ENCODE assay signal across 1 cellular context in the genomic region with DNA sequence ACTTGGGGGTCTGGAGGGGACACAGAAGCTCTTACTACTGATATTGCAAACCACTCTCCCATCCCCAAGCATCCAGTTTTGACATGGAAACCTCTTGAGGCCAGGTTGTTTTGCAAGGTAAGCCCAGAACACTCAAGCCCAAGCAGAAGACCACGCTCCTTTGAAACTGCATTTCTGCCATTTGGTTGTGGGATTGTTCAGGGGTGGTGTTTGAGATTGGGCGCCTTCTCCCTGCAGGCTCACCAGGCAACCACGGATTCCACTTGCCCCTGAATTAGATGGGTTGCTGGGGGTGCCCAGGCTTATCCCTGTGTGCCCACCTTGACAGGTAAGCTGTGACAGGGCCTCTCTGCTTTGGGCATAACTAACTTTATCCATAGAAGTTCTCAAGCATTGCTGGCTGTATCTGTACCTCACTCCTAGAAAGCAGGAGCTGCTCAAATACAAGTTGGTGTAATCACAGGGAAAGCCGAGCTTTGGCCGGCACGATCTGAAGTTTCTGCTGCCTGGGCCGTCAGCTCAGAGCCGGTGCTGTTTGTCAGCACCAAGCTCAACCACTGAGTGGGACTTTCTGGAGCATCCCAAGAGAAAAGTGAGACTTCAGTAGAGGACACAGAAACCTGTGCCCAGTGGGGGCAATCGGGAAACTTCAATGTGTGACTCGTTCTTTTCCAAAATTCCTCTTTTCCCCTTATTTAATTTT.
TF ChIP-seq lines count a peak whose summit lies in the region.

No MANE protein-coding gene starts in this region.

TF ChIP-seq in SK-N-SH, 30 proteins besides CTCF, POLR2A, EP300 and RAD21 (continued from another document):
- TF ChIP-seq MXI1 (IDR thresholded peaks at IDR 0.05; ENCODE audit: low read depth, low read length) (no peak), JUND (IDR thresholded peaks at IDR 0.05) (no peak), GATA2 (CRISPR knock-in tag; IDR thresholded peaks at IDR 0.05) (no peak), EZH2phosphoT487 (IDR thresholded peaks at IDR 0.05; ENCODE audit: borderline replicate concordance, low read depth) (no peak), FOXM1 (IDR thresholded peaks at IDR 0.05; ENCODE audit: low read depth) (no peak), RXRA (IDR thresholded peaks at IDR 0.05; ENCODE audit: borderline replicate concordance, low read depth) (no peak), NRF1 (IDR thresholded peaks at IDR 0.05; ENCODE audit: low read depth, low read length) (no peak), POLR2AphosphoS5 (IDR thresholded peaks at IDR 0.05; ENCODE audit: low read depth, low read length) (no peak)
- TF ChIP-seq, protein P1, sequence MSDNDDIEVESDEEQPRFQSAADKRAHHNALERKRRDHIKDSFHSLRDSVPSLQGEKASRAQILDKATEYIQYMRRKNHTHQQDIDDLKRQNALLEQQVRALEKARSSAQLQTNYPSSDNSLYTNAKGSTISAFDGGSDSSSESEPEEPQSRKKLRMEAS (IDR thresholded peaks at IDR 0.05; ENCODE audit: low read depth) = no peak
